Comparison of ENCODE assay signal across 32 cellular contexts in the genomic region with DNA sequence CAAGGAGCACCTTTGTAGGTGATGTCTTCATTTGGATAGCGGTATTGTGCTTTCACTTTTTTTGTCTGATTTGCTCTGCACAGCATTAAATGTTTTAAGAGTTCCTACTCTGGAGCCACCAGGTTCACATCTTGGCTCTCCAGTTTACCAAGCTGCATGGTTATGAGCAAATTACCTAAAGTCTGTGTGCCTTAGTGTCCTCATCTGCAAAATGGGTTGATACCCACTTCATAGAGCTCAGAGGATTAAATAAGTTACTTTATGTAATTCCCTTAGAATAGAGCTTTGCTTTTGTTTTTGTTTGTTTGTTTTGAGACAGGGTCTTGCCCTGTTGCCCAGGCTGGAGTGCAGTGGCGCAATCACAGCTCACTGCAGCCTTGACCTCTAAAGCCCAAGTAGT.
"Had no signal": no experiment of that assay in that cellular context is flagged by ENCODE, and none has a peak within 500 bp of the region (broad histone marks: within the 10 kb centered on the region; RNA-seq: fewer than 3 reads in every experiment).

No MANE protein-coding gene starts in this region.

- H3K4me2 ChIP-seq: smooth muscle cell had no signal

- H3K27me3 Mint-ChIP-seq: activated CD4-positive, alpha-beta memory T cell treated with anti-CD3 and anti-CD28 coated beads for 36 hours; central memory CD8-positive, alpha-beta T cell; dendritic cell treated with granulocyte-macrophage colony-stimulating factor and Interleukin-4, amounts not matched to agents 40 ng/mL and 50 ng/mL, for 4 days; naive B cell had no signal

- H3K27ac Mint-ChIP-seq: activated CD4-positive, alpha-beta memory T cell treated with anti-CD3 and anti-CD28 coated beads for 36 hours; activated naive CD4-positive, alpha-beta T cell treated with anti-CD3 and anti-CD28 coated beads, Interleukin-2, amount 50 U/mL, for 72 hours; dendritic cell treated with granulocyte-macrophage colony-stimulating factor and Interleukin-4, amounts not matched to agents 40 ng/mL and 50 ng/mL, for 4 days had no signal

- H3K4me3 Mint-ChIP-seq: activated CD4-positive, alpha-beta memory T cell treated with anti-CD3 and anti-CD28 coated beads for 36 hours; central memory CD8-positive, alpha-beta T cell; dendritic cell treated with granulocyte-macrophage colony-stimulating factor and Interleukin-4, amounts not matched to agents 40 ng/mL and 50 ng/mL, for 4 days; neural crest cell had no signal

- H3K4me1 ChIP-seq: esophagus squamous epithelium, parathyroid adenoma, right atrium auricular region, suprapubic skin, tibial artery, upper lobe of right lung had no signal

- DNase-seq: activated CD4-positive, alpha-beta memory T cell treated with anti-CD3 and anti-CD28 coated beads for 36 hours; activated CD4-positive, alpha-beta T cell treated with anti-CD3 and anti-CD28 coated beads for 48 hours; activated CD8-positive, alpha-beta memory T cell treated with anti-CD3 and anti-CD28 coated beads, Interleukin-2, amount 50 U/mL, for 4 hours; activated naive CD4-positive, alpha-beta T cell; activated T-cell treated with anti-CD3 and anti-CD28 coated beads, Interleukin-2, amount 50 U/mL, for 48 hours; anterior cingulate cortex; esophagus squamous epithelium; foreskin melanocyte; glutamatergic neuron; islet precursor cell; left cardiac atrium; left ventricle myocardium superior; naive B cell; occipital lobe; stimulated activated CD4-positive, alpha-beta T cell treated with anti-CD3 and anti-CD28 coated beads, Interleukin-1b, Interleukin-23, amount 100 ng/mL, for 48 hours; stimulated activated CD4-positive, alpha-beta T cell treated with anti-CD3 and anti-CD28 coated beads, Interleukin-4, amount 100 ng/mL, for 4 hours; stimulated activated CD8-positive, alpha-beta memory T cell treated with anti-CD3 and anti-CD28 coated beads, Interleukin-4, amount 100 ng/mL, for 48 hours; stimulated activated naive CD4-positive, alpha-beta T cell; T-helper 1 cell; tibial artery; upper lobe of right lung had no signal

- H3K27me3 ChIP-seq: esophagus squamous epithelium, right atrium auricular region, suprapubic skin, tibial artery, upper lobe of right lung had no signal

- H3K9ac ChIP-seq: parathyroid adenoma had no signal

- H2AFZ ChIP-seq: parathyroid adenoma had no signal

- H3K4me1 Mint-ChIP-seq: neural crest cell had no signal

- H3K9me3 Mint-ChIP-seq: activated CD4-positive, alpha-beta memory T cell treated with anti-CD3 and anti-CD28 coated beads for 36 hours; activated naive CD4-positive, alpha-beta T cell treated with anti-CD3 and anti-CD28 coated beads, Interleukin-2, amount 50 U/mL, for 72 hours; central memory CD8-positive, alpha-beta T cell; dendritic cell treated with granulocyte-macrophage colony-stimulating factor and Interleukin-4, amounts not matched to agents 40 ng/mL and 50 ng/mL, for 4 days; naive B cell; neural crest cell had no signal

- ATAC-seq: activated CD4-positive, CD25-positive, alpha-beta regulatory T cell treated with anti-CD3 and anti-CD28 coated beads, Interleukin-2, amount 50 U/mL, for 24 hours; activated naive CD4-positive, alpha-beta T cell treated with anti-CD3 and anti-CD28 coated beads, Interleukin-2, amount 50 U/mL, for 72 hours; left cardiac atrium; left ventricle myocardium superior; upper lobe of right lung had no signal

- H3K27ac ChIP-seq: epithelial cell of prostate, esophagus squamous epithelium, parathyroid adenoma, right atrium auricular region, suprapubic skin, tibial artery, upper lobe of right lung, VCaP had no signal

- H3K9me3 ChIP-seq: esophagus squamous epithelium, right atrium auricular region, suprapubic skin, tibial artery, upper lobe of right lung had no signal

- H3K4me3 ChIP-seq: esophagus squamous epithelium, right atrium auricular region, smooth muscle cell, suprapubic skin, tibial artery, upper lobe of right lung had no signal
